Comparison of ENCODE assay signal across 8 cellular contexts in the genomic region with DNA sequence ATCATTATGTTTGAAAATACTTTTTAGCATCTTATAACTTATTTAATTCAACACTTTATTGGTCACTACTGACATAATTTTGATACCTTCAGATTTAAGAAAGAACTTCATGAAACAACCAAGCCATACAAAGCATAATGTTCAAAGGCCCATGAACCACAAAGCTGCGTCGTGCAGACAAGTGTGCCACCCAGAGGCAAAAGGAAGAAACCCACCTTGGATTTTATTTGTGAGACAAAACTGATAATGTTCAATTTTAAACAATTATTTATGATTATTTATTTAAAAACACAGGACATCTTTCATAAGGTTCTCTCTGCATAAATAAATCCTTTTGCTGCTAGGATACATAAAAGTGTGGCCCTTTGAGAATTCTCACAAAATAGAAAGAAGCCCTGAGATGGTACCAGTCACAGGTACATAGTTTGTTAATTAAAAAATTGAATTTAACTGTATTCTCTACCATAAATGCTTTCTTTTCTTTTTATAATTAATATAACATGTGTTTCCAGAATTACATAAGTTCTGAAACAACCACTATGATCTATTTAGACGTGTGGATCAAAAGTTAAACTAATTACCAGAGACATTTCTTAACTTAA.
DNase-seq lines count a peak whose midpoint lies in the region; ATAC-seq and TF ChIP-seq lines count a peak whose summit lies in the region.

No MANE protein-coding gene starts in this region.

- H3K27ac ChIP-seq in testis: no peak overlapping the region

- H3K36me3 ChIP-seq in testis (ENCODE audit: low read depth, missing control alignments): no peaks in the 10 kb centered on the region

- H3K4me3 ChIP-seq in HFF-Myc (replicated peaks; ENCODE audit: low read depth, low read length) (no peak overlapping the region), testis (no peak overlapping the region)

- H3K9me3 ChIP-seq in testis: no peaks in the 10 kb centered on the region

- DNase-seq in DMS153 (lab: John Stamatoyannopoulos, UW) (peak; percentile 35), HFF-Myc (ENCODE audit: extremely low read depth, low read depth) (no peak), NCI-H82 treated with DMSO at 0.1 percent for 48 hours (lab: John Stamatoyannopoulos, UW; ENCODE audit: unreplicated experiment) (peak; percentile 33), astrocyte of the hippocampus (ENCODE audit: low read depth, low spot score) (peak; percentile 61), left colon (no peak), testis (peak; percentile 48)

- H3K27me3 ChIP-seq in testis: no peaks in the 10 kb centered on the region

- TF ChIP-seq CTCF in HFF-Myc (IDR thresholded peaks at IDR 0.05; ENCODE audit: low read depth, low read length, missing control alignments) (peak; percentile 70), testis (IDR thresholded peaks at IDR 0.05) (peak; percentile 47 to 75 (median 75))

- WGBS in testis, 2 donors: 41 to 48% methylated on average over 3 of the region's 3 CpGs

- intact Hi-C loops in left colon (cut with DNase I, micrococcal nuclease): no loop called here
- intact Hi-C loops in testis (cut with DNase I; ENCODE audit: low total_unique reads): loop anchor here (10.0 kb wide), 1 partner anchor 194 kb away; no protein-coding TSS in a partner anchor

- TF ChIP-seq POLR2A in testis (IDR thresholded peaks at IDR 0.05): no peak

- peak; percentile 72 for ATAC-seq in left colon
- no peak for ATAC-seq in HG02763 (IDR thresholded peaks at IDR 0.05; ENCODE audit: unreplicated experiment)
- ATAC-seq in GM18511 (IDR thresholded peaks at IDR 0.05; ENCODE audit: unreplicated experiment): no peak

- no peaks in the 10 kb centered on the region for H3K4me1 ChIP-seq in testis

Comparison
In these comparisons a context has a peak if more than half of its experiments do, and no peak if none do; other contexts are left out.
1. DNase-seq: peak in DMS153 (single experiment), NCI-H82 treated with DMSO at 0.1 percent for 48 hours (single experiment), astrocyte of the hippocampus (single experiment) and testis (single experiment); none in HFF-Myc (single experiment) and left colon (0 of 2).